8 cellular contexts compared by ENCODE assay signal in the genomic region with DNA sequence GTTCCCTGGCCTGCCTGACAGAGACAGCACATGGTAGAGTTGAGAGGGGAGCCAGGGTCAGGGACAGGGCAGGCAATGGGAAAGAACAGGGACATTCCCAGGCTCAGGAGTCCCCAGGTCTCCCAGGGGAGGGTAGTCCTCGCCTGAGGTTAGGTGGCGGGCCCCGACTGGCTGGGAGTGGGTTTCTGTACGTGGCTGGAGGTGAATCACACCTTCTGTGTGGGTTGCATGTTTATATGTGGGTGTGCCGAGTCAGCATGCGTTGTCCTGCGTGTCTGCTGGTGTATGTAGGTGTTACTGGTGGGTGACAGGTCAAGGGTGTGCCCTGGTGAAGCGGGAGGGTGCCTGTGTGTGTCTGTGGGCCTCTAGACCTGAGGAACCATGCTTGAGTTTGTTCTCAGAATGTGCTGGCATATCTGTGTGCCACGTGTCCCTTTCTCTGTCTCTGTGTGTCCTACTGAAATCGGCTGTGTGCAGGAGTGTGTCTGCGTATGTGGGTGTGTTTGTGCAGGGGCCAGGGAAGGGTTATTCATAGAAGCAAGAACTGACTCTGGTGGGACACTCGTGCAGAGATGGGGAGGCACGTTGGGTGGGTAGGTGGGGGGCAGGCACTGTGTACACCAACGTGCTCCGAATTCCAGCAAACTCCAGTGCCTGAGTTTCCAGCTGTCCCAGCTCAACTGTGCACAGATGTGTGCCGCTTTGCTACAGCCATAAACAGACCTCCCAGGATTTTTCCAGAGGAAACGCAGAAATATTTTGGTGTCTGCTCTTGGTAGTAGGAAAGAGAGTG. TPM values are rescaled to one million over a fixed set of nuclear protein-coding genes. Genes with fewer than 3 reads are reported as not detected.
DNase-seq lines count a peak whose midpoint lies in the region; ATAC-seq, FAIRE-seq and TF ChIP-seq lines count a peak whose summit lies in the region.

No MANE protein-coding gene starts in this region.

- TF ChIP-seq EP300 in HepG2 (IDR thresholded peaks at IDR 0.05; ENCODE audit: low read depth in 2 of 2, low read length in 2 of 2) (no peak), HepG2 (CRISPR knock-in tag; IDR thresholded peaks at IDR 0.05; ENCODE audit: borderline replicate concordance) (no peak)

- in situ Hi-C loops in HepG2 (cut with HindIII; ENCODE audit: extremely low pct_ligation_motif_present, low pct_unique_long_range_greater_than_20kb): no loop called here

- H3K9me3 ChIP-seq in HepG2 (ENCODE audit: low read length) (no peaks in the 10 kb centered on the region), upper lobe of right lung (no peaks in the 10 kb centered on the region)

- no peaks in the 10 kb centered on the region for H3K36me3 Mint-ChIP-seq in activated T-helper 17 cell treated with anti-CD3 and anti-CD28 coated beads, Interleukin-2, amount 50 U/mL, for 72 hours (ENCODE audit: low read depth)

- H3K36me3 ChIP-seq in HepG2 (replicated peaks in 1 of 2; ENCODE audit: control insufficient read depth in 1 of 2, insufficient read depth in 2 of 2, low read length in 2 of 2) (no peaks in the 10 kb centered on the region), upper lobe of right lung (no peaks in the 10 kb centered on the region)

- H3K4me1 Mint-ChIP-seq in activated T-helper 17 cell treated with anti-CD3 and anti-CD28 coated beads, Interleukin-2, amount 50 U/mL, for 72 hours: peaks cover 10% of the 10 kb centered on the region

- intact Hi-C loops in HepG2 (cut with micrococcal nuclease; ENCODE audit: unreplicated experiment) (loop anchor here (10.0 kb wide), 1 partner anchor 522 kb away; no protein-coding TSS in a partner anchor), upper lobe of right lung (cut with DNase I) (no loop called here)

- H3K27ac ChIP-seq in HepG2 (ENCODE audit: extremely low read length, insufficient read depth, low read length): peak overlapping the region; percentile 99
- H3K27ac ChIP-seq in upper lobe of right lung: peak overlapping the region; percentile 42

- H3K4me3 Mint-ChIP-seq in activated T-helper 17 cell treated with anti-CD3 and anti-CD28 coated beads, Interleukin-2, amount 50 U/mL, for 72 hours: peak overlapping the region; percentile 13

- DNase-seq in stimulated activated CD4-positive, alpha-beta T cell treated with anti-CD3 and anti-CD28 coated beads, Interleukin-15, amount 100 ng/mL, for 24 hours: peak; percentile 37
- DNase-seq in stimulated activated CD4-positive, alpha-beta T cell treated with anti-CD3 and anti-CD28 coated beads, Interleukin-2, amount 100 ng/mL, for 48 hours: no peak
- DNase-seq in HepG2 (ENCODE audit: low spot score) (peak; percentile 50), upper lobe of right lung (peak; percentile 59), Kasumi-1 (lab: John Stamatoyannopoulos, UW) (no peak), NCI-H2196 (lab: John Stamatoyannopoulos, UW; ENCODE audit: unreplicated experiment) (no peak), hippocampal formation (lab: John Stamatoyannopoulos, UW) (no peak)

- WGBS in HepG2 (ENCODE audit: low lambda C conversion rate): 33% methylated on average over 13 of the region's 17 CpGs

- CTCF ChIA-PET in HepG2 (lab: Yijun Ruan, JAX; ENCODE audit: low intra/inter-chr PET ratio, low total read pairs): no interaction called here

- no TSS peak for BruUV-seq in HepG2 (replicated peaks; lab: Mats Ljungman, UMichigan)

- peak overlapping the region; percentile 78 for H3K27ac Mint-ChIP-seq in activated T-helper 17 cell treated with anti-CD3 and anti-CD28 coated beads, Interleukin-2, amount 50 U/mL, for 72 hours

- H3K27me3 ChIP-seq in HepG2 (ENCODE audit: control insufficient read depth in 1 of 2, insufficient read depth in 2 of 2, low read length in 2 of 2) (no peaks in the 10 kb centered on the region), upper lobe of right lung (no peaks in the 10 kb centered on the region)

- peak; percentile 91 for ATAC-seq in activated T-helper 17 cell treated with anti-CD3 and anti-CD28 coated beads, Interleukin-2, amount 50 U/mL, for 72 hours (replicated peaks)
- ATAC-seq in HepG2 (peak; percentile 31), upper lobe of right lung (no peak)

- FAIRE-seq in HepG2 (lab: Jason Lieb, UNC): peak; percentile 34

- POLR2A ChIA-PET in HepG2 (lab: Yijun Ruan, JAX): interaction anchor here (1.4 to 6.3 kb wide), 3 partner anchors 11 to 26 kb away, joined by 6 to 160 read pairs (median 92); a partner anchor contains a TSS

- H3K9ac ChIP-seq in HepG2 (ENCODE audit: insufficient read depth, low read depth, low read length): peak overlapping the region; percentile 71

- peak in 1 of 2 experiments; percentile 36; a peak in 1 of 4 replicates for TF ChIP-seq POLR2A in HepG2 (IDR thresholded peaks at IDR 0.05; ENCODE audit: insufficient read depth in 1 of 2, low read depth in 2 of 2, low read length in 2 of 2)

- H4K20me1 ChIP-seq in HepG2 (ENCODE audit: insufficient read depth, low read length): no peaks in the 10 kb centered on the region

- peaks cover 25% of the 10 kb centered on the region for H3K27me3 Mint-ChIP-seq in activated T-helper 17 cell treated with anti-CD3 and anti-CD28 coated beads, Interleukin-2, amount 50 U/mL, for 72 hours

- no peak for TF ChIP-seq RAD21 in HepG2 (CRISPR knock-in tag; IDR thresholded peaks at IDR 0.05)

- peaks cover 2% of the 10 kb centered on the region for H3K79me2 ChIP-seq in HepG2 (ENCODE audit: insufficient read depth, low read length)

- peaks cover 100% of the 10 kb centered on the region for H3K4me1 ChIP-seq in HepG2 (ENCODE audit: insufficient read depth, low read length)
- peaks cover 7% of the 10 kb centered on the region for H3K4me1 ChIP-seq in upper lobe of right lung

- no peaks in the 10 kb centered on the region for H3K9me3 Mint-ChIP-seq in activated T-helper 17 cell treated with anti-CD3 and anti-CD28 coated beads, Interleukin-2, amount 50 U/mL, for 72 hours

- TF ChIP-seq CTCF in HepG2 (CRISPR knock-in tag; IDR thresholded peaks at IDR 0.05) (no peak; the same call in 1 of the 2 replicates), upper lobe of right lung (IDR thresholded peaks at IDR 0.05) (no peak)

- peak overlapping the region; percentile 51 for H2AFZ ChIP-seq in HepG2 (ENCODE audit: low read length)

- peak overlapping the region in 1 of 3 experiments; percentile 73; a peak in 1 of 6 replicates for H3K4me3 ChIP-seq in HepG2 (replicated peaks in 1 of 3; ENCODE audit: insufficient read depth in 1 of 3, low read depth in 2 of 3, low read length in 3 of 3)
- H3K4me3 ChIP-seq in upper lobe of right lung: no peak overlapping the region

- H3K4me2 ChIP-seq in HepG2 (ENCODE audit: low read depth, low read length): peak overlapping the region; percentile 95

RNA-seq across cellular contexts. Expression of a gene that starts 23.8 kb away (rescaled TPM):
- 1 to 10 TPM in 1 of 2 donors, under 1 TPM in 1; 0.97 to 1.3 TPM for total RNA-seq in activated T-helper 17 cell treated with anti-CD3 and anti-CD28 coated beads, Interleukin-2, amount 50 U/mL, for 72 hours
- total RNA-seq in HepG2 (2016; rRNA removed; fragmentation: Illumina TruSeq; extraction: Trizol) (37.5 and 63.7 TPM in 2 replicates), upper lobe of right lung (19.8 TPM)
- 67.5 and 74.8 TPM in 2 replicates for total RNA-seq in HepG2 (2016; cell fraction: cytosol; rRNA removed; fragmentation: Illumina TruSeq; extraction: Trizol; ENCODE audit: low read depth)
- total RNA-seq in HepG2 (2016; cell fraction: insoluble cytoplasmic fraction; rRNA removed; fragmentation: Illumina TruSeq; extraction: Trizol): 30.7 and 64.6 TPM in 2 replicates
- total RNA-seq in HepG2 (2016; cell fraction: membrane; rRNA removed; fragmentation: Illumina TruSeq; extraction: Trizol): 118 and 139 TPM in 2 replicates
- 44.9 and 59.4 TPM in 2 replicates for total RNA-seq in HepG2 (2016; cell fraction: nucleus; rRNA removed; fragmentation: Illumina TruSeq; extraction: Trizol)
- polyA plus RNA-seq in HepG2 (2011; rRNA removed): 92.9 and 94.6 TPM in 2 replicates
- 77.3 and 145 TPM in 2 replicates for polyA plus RNA-seq in HepG2 (2011; cell fraction: cytosol; rRNA removed)
- polyA plus RNA-seq in HepG2 (2011; cell fraction: nucleus; rRNA removed): 93.1 and 106 TPM in 2 replicates
- polyA plus RNA-seq in HepG2 (2012): 22.4 and 31.8 TPM in 2 replicates
- 159 and 175 TPM in 2 replicates for polyA plus RNA-seq in HepG2 (2016; cell fraction: cytosol; fragmentation: Illumina TruSeq; extraction: Trizol; ENCODE audit: low read depth)
- polyA plus RNA-seq in HepG2 (2016; cell fraction: insoluble cytoplasmic fraction; fragmentation: Illumina TruSeq; extraction: Trizol; ENCODE audit: low read depth): 64.4 and 78.3 TPM in 2 replicates
- 207 and 216 TPM in 2 replicates for polyA plus RNA-seq in HepG2 (2016; cell fraction: membrane; fragmentation: Illumina TruSeq; extraction: Trizol; ENCODE audit: low read depth)
- polyA plus RNA-seq in HepG2 (2016; cell fraction: nucleus; fragmentation: Illumina TruSeq; extraction: Trizol; ENCODE audit: insufficient read depth, low read depth): 162 and 173 TPM in 2 replicates
- 19.0 and 113 TPM in 2 replicates for polyA minus RNA-seq in HepG2 (2011; rRNA and poly(A)+ RNA removed; ENCODE audit: low replicate concordance)
- 47.6 and 70.8 TPM in 2 replicates for polyA minus RNA-seq in HepG2 (2011; cell fraction: cytosol; rRNA and poly(A)+ RNA removed)
- 28.5 and 32.1 TPM in 2 replicates for polyA minus RNA-seq in HepG2 (2011; cell fraction: nucleus; rRNA and poly(A)+ RNA removed)

RNA-seq across cellular contexts. Expression of a gene that starts 49.1 kb away (rescaled TPM):
- total RNA-seq in activated T-helper 17 cell treated with anti-CD3 and anti-CD28 coated beads, Interleukin-2, amount 50 U/mL, for 72 hours: not detected
- total RNA-seq in HepG2 (2016; rRNA removed; fragmentation: Illumina TruSeq; extraction: Trizol): 0.84 and 0.86 TPM in 2 replicates
- total RNA-seq in HepG2 (2016; cell fraction: cytosol; rRNA removed; fragmentation: Illumina TruSeq; extraction: Trizol; ENCODE audit: low read depth): not detected in 2 replicates
- 0.58 and 0.74 TPM in 2 replicates for total RNA-seq in HepG2 (2016; cell fraction: insoluble cytoplasmic fraction; rRNA removed; fragmentation: Illumina TruSeq; extraction: Trizol)
- total RNA-seq in HepG2 (2016; cell fraction: membrane; rRNA removed; fragmentation: Illumina TruSeq; extraction: Trizol): 0.62 and 0.72 TPM in 2 replicates
- 1.7 and 2.0 TPM in 2 replicates for total RNA-seq in HepG2 (2016; cell fraction: nucleus; rRNA removed; fragmentation: Illumina TruSeq; extraction: Trizol)
- 0.86 and 1.2 TPM in 2 replicates for polyA plus RNA-seq in HepG2 (2011; rRNA removed)
- 0.78 and 0.83 TPM in 2 replicates for polyA plus RNA-seq in HepG2 (2011; cell fraction: cytosol; rRNA removed)
- 2.2 and 4.0 TPM in 2 replicates for polyA plus RNA-seq in HepG2 (2011; cell fraction: nucleus; rRNA removed)
- polyA plus RNA-seq in HepG2 (2012): 0.47 and 0.95 TPM in 2 replicates
- polyA plus RNA-seq in HepG2 (2016; cell fraction: cytosol; fragmentation: Illumina TruSeq; extraction: Trizol; ENCODE audit: low read depth): 0.41 and 0.44 TPM in 2 replicates
- polyA plus RNA-seq in HepG2 (2016; cell fraction: insoluble cytoplasmic fraction; fragmentation: Illumina TruSeq; extraction: Trizol; ENCODE audit: low read depth): 0.74 and 0.80 TPM in 2 replicates
- 0.31 and 0.92 TPM in 2 replicates for polyA plus RNA-seq in HepG2 (2016; cell fraction: membrane; fragmentation: Illumina TruSeq; extraction: Trizol; ENCODE audit: low read depth)
- 0.56 and 0.81 TPM in 2 replicates for polyA plus RNA-seq in HepG2 (2016; cell fraction: nucleus; fragmentation: Illumina TruSeq; extraction: Trizol; ENCODE audit: insufficient read depth, low read depth)
- 14.4 and 285 TPM in 2 replicates for polyA minus RNA-seq in HepG2 (2011; rRNA and poly(A)+ RNA removed; ENCODE audit: low replicate concordance)
- polyA minus RNA-seq in HepG2 (2011; cell fraction: cytosol; rRNA and poly(A)+ RNA removed): 1.2 and 2.0 TPM in 2 replicates
- polyA minus RNA-seq in HepG2 (2011; cell fraction: nucleus; rRNA and poly(A)+ RNA removed): 6.6 and 14.2 TPM in 2 replicates
- total RNA-seq in upper lobe of right lung: 3.4 TPM

RNA-seq across cellular contexts. Expression of a gene that starts 52.9 kb away (rescaled TPM):
- under 1 TPM in 1 of 2 donors, not detected in 1; 0.13 TPM for total RNA-seq in activated T-helper 17 cell treated with anti-CD3 and anti-CD28 coated beads, Interleukin-2, amount 50 U/mL, for 72 hours
- total RNA-seq in HepG2 (2016; rRNA removed; fragmentation: Illumina TruSeq; extraction: Trizol) (not detected in 2 replicates), upper lobe of right lung (3.0 TPM)
- not detected in 2 replicates for total RNA-seq in HepG2 (2016; cell fraction: cytosol; rRNA removed; fragmentation: Illumina TruSeq; extraction: Trizol; ENCODE audit: low read depth)
- total RNA-seq in HepG2 (2016; cell fraction: insoluble cytoplasmic fraction; rRNA removed; fragmentation: Illumina TruSeq; extraction: Trizol): not detected in 2 replicates
- not detected in 2 replicates for total RNA-seq in HepG2 (2016; cell fraction: membrane; rRNA removed; fragmentation: Illumina TruSeq; extraction: Trizol)
- not detected in 2 replicates for total RNA-seq in HepG2 (2016; cell fraction: nucleus; rRNA removed; fragmentation: Illumina TruSeq; extraction: Trizol)
- polyA plus RNA-seq in HepG2 (2011; rRNA removed): not detected in 2 replicates
- polyA plus RNA-seq in HepG2 (2011; cell fraction: cytosol; rRNA removed): not detected in 2 replicates
- polyA plus RNA-seq in HepG2 (2011; cell fraction: nucleus; rRNA removed): not detected in 2 replicates
- polyA plus RNA-seq in HepG2 (2012): not detected in 2 replicates
- polyA plus RNA-seq in HepG2 (2016; cell fraction: cytosol; fragmentation: Illumina TruSeq; extraction: Trizol; ENCODE audit: low read depth): not detected in 2 replicates
- polyA plus RNA-seq in HepG2 (2016; cell fraction: insoluble cytoplasmic fraction; fragmentation: Illumina TruSeq; extraction: Trizol; ENCODE audit: low read depth): not detected in 2 replicates
- polyA plus RNA-seq in HepG2 (2016; cell fraction: membrane; fragmentation: Illumina TruSeq; extraction: Trizol; ENCODE audit: low read depth): not detected in 2 replicates
- not detected in 2 replicates for polyA plus RNA-seq in HepG2 (2016; cell fraction: nucleus; fragmentation: Illumina TruSeq; extraction: Trizol; ENCODE audit: insufficient read depth, low read depth)
- 0.30 TPM in 1 of 2 replicates, not detected in the other for polyA minus RNA-seq in HepG2 (2011; rRNA and poly(A)+ RNA removed; ENCODE audit: low replicate concordance)
- not detected in 2 replicates for polyA minus RNA-seq in HepG2 (2011; cell fraction: cytosol; rRNA and poly(A)+ RNA removed)
- polyA minus RNA-seq in HepG2 (2011; cell fraction: nucleus; rRNA and poly(A)+ RNA removed): not detected in 2 replicates

Comparison
In these comparisons a context has a peak if more than half of its experiments do, and no peak if none do; other contexts are left out.
1. DNase-seq: peak in stimulated activated CD4-positive, alpha-beta T cell treated with anti-CD3 and anti-CD28 coated beads, Interleukin-15, amount 100 ng/mL, for 24 hours (single experiment), HepG2 (single experiment) and upper lobe of right lung (single experiment); none in stimulated activated CD4-positive, alpha-beta T cell treated with anti-CD3 and anti-CD28 coated beads, Interleukin-2, amount 100 ng/mL, for 48 hours (0 of 2), Kasumi-1 (0 of 2), NCI-H2196 (single experiment) and hippocampal formation (0 of 2).